Comparison of ENCODE assay signal across 1 cellular context in genomic region chr12:50084775-50085614, GRCh38.
TF ChIP-seq lines count a peak whose summit lies in the region.

Gene SMARCD1, plus strand, starts transcription at chr12:50085342. Its CDS starts 28 bp downstream, at chr12:50085370.

TF ChIP-seq in H1, 55 proteins besides CTCF, POLR2A, EP300 and RAD21:
- no peak for TF ChIP-seq NRF1 (IDR thresholded peaks at IDR 0.05; ENCODE audit: low read depth, low read length)
- 0 out of 2 replicates have a peak, but pooled peaks have one; percentile 17 for TF ChIP-seq ATF2 (IDR thresholded peaks at IDR 0.05; ENCODE audit: low read length)
- TF ChIP-seq RFX5 (IDR thresholded peaks at IDR 0.05; ENCODE audit: borderline replicate concordance, low read depth, low read length): peak; percentile 52; the same call in 1 of the 2 replicates
- peak; percentile 64 for TF ChIP-seq ASH2L (IDR thresholded peaks at IDR 0.05; ENCODE audit: low read length)
- no peak for TF ChIP-seq FOSL1 (IDR thresholded peaks at IDR 0.05; ENCODE audit: insufficient read depth, low read depth, low read length)
- TF ChIP-seq TAF7 (optimal IDR thresholded peaks at IDR 0.05; ENCODE audit: borderline replicate concordance, low read depth, low read length): peak; percentile 64
- no peak for TF ChIP-seq SP4 (IDR thresholded peaks at IDR 0.05; ENCODE audit: low read length)
- peak; percentile 69; the same call in 1 of the 2 replicates for TF ChIP-seq TBP (IDR thresholded peaks at IDR 0.05; ENCODE audit: low read depth, low read length)
- TF ChIP-seq KDM4A (IDR thresholded peaks at IDR 0.05; ENCODE audit: low read depth, low read length, severe bottlenecking): peak; percentile 25
- no peak; the same call in none of the 2 replicates for TF ChIP-seq POLR2AphosphoS5 (IDR thresholded peaks at IDR 0.05; ENCODE audit: low read depth, low read length)
- no peak for TF ChIP-seq GABPA (IDR thresholded peaks at IDR 0.05; ENCODE audit: borderline replicate concordance, insufficient read depth, low read length)
- TF ChIP-seq CHD1 (IDR thresholded peaks at IDR 0.05; ENCODE audit: low read depth, low read length): no peak
- no peak for TF ChIP-seq HDAC2 (IDR thresholded peaks at IDR 0.05; ENCODE audit: borderline replicate concordance in 1 of 2, low read depth in 2 of 2, low read length in 2 of 2)
- no peak for TF ChIP-seq SUZ12 (IDR thresholded peaks at IDR 0.05; ENCODE audit: low read length)
- TF ChIP-seq JUN (IDR thresholded peaks at IDR 0.05; ENCODE audit: low read depth, low read length): no peak
- no peak for TF ChIP-seq CEBPB (IDR thresholded peaks at IDR 0.05; ENCODE audit: low read depth, low read length)
- no peak for TF ChIP-seq JUND (IDR thresholded peaks at IDR 0.05; ENCODE audit: low read length)
- no peak for TF ChIP-seq SIRT6 (IDR thresholded peaks at IDR 0.05; ENCODE audit: low read length)
- TF ChIP-seq RBBP5 (IDR thresholded peaks at IDR 0.05; ENCODE audit: borderline replicate concordance, low read depth, low read length): 0 out of 2 replicates have a peak, but pooled peaks have one; percentile 86
- TF ChIP-seq NANOG (IDR thresholded peaks at IDR 0.05; ENCODE audit: insufficient read depth, low read depth, low read length, poor library complexity, severe bottlenecking): no peak
- TF ChIP-seq EGR1 (IDR thresholded peaks at IDR 0.05; ENCODE audit: borderline replicate concordance, low read depth, low read length): peak; percentile 89
- TF ChIP-seq SP1 (IDR thresholded peaks at IDR 0.05; ENCODE audit: low read depth, low read length): peak; percentile 37; the same call in 1 of the 2 replicates
- TF ChIP-seq USF2 (IDR thresholded peaks at IDR 0.05; ENCODE audit: low read length): no peak
- TF ChIP-seq TCF12 (IDR thresholded peaks at IDR 0.05; ENCODE audit: low read depth, low read length): no peak
- no peak for TF ChIP-seq CBX8 (IDR thresholded peaks at IDR 0.05; ENCODE audit: borderline replicate concordance, low read depth, low read length)
- TF ChIP-seq GTF2F1 (IDR thresholded peaks at IDR 0.05; ENCODE audit: borderline replicate concordance, low read depth, low read length): no peak; the same call in 1 of the 2 replicates
- no peak for TF ChIP-seq ZNF274 (IDR thresholded peaks at IDR 0.05; ENCODE audit: borderline replicate concordance, extremely low read depth, low read length)
- no peak; the same call in 1 of the 2 replicates for TF ChIP-seq CREB1 (IDR thresholded peaks at IDR 0.05)
- no peak for TF ChIP-seq KDM1A (IDR thresholded peaks at IDR 0.05; ENCODE audit: borderline replicate concordance, low read length)
- TF ChIP-seq HDAC6 (IDR thresholded peaks at IDR 0.05; ENCODE audit: low read depth, low read length): no peak
- no peak for TF ChIP-seq CHD2 (IDR thresholded peaks at IDR 0.05; ENCODE audit: low read length)
- no peak for TF ChIP-seq KDM5A (IDR thresholded peaks at IDR 0.05; ENCODE audit: low read length)
- no peak for TF ChIP-seq TEAD4 (IDR thresholded peaks at IDR 0.05; ENCODE audit: low read depth, low read length)
- peak; percentile 86 for TF ChIP-seq TAF1 (IDR thresholded peaks at IDR 0.05; ENCODE audit: low read depth, low read length)
- no peak for TF ChIP-seq MAFK (IDR thresholded peaks at IDR 0.05; ENCODE audit: low read depth, low read length)
- 0 out of 2 replicates have a peak, but pooled peaks have one; percentile 4 for TF ChIP-seq SRF (IDR thresholded peaks at IDR 0.05; ENCODE audit: low read depth, low read length)
- peak; percentile 57 to 92; a peak in 2 of 4 replicates for TF ChIP-seq SIN3A (conservative IDR thresholded peaks at IDR 0.05 in 1 of 2, IDR thresholded peaks at IDR 0.05 in 1 of 2; ENCODE audit: low read depth in 1 of 2, low read length in 2 of 2)
- no peak for TF ChIP-seq BACH1 (IDR thresholded peaks at IDR 0.05; ENCODE audit: low read length)
- TF ChIP-seq CTBP2 (IDR thresholded peaks at IDR 0.05; ENCODE audit: borderline replicate concordance, insufficient read depth, insufficient read length, low read length): no peak
- TF ChIP-seq SAP30 (IDR thresholded peaks at IDR 0.05; ENCODE audit: insufficient read depth, insufficient replicate concordance, low read length): no peak
- TF ChIP-seq ATF3 (IDR thresholded peaks at IDR 0.05; ENCODE audit: insufficient read depth, low read depth, low read length): no peak
- no peak for TF ChIP-seq RNF2 (IDR thresholded peaks at IDR 0.05; ENCODE audit: borderline replicate concordance, low read depth, low read length, missing control alignments, poor library complexity, severe bottlenecking)
- TF ChIP-seq SP2 (IDR thresholded peaks at IDR 0.05; ENCODE audit: low read length): peak; percentile 97
- 0 out of 2 replicates have a peak, but pooled peaks have one; percentile 9 for TF ChIP-seq E2F6 (IDR thresholded peaks at IDR 0.05)
- TF ChIP-seq BRCA1 (IDR thresholded peaks at IDR 0.05; ENCODE audit: low read depth, low read length): no peak
- no peak for TF ChIP-seq BCL11A (IDR thresholded peaks at IDR 0.05; ENCODE audit: low read depth in 2 of 2, low read length in 2 of 2)
- TF ChIP-seq POU5F1 (IDR thresholded peaks at IDR 0.05; ENCODE audit: low read depth, low read length): no peak
- TF ChIP-seq RXRA (IDR thresholded peaks at IDR 0.05; ENCODE audit: insufficient read depth, low read depth, low read length): peak; percentile 27; the same call in 1 of the 2 replicates
- TF ChIP-seq MAX (IDR thresholded peaks at IDR 0.05): peak; percentile 58; the same call in 1 of the 2 replicates
- peak; percentile 99 for TF ChIP-seq PHF8 (conservative IDR thresholded peaks at IDR 0.05; ENCODE audit: low read depth, low read length)
- no peak for TF ChIP-seq SIX5 (IDR thresholded peaks at IDR 0.05; ENCODE audit: low read depth, low read length)
- peak; percentile 88 for TF ChIP-seq YY1 (IDR thresholded peaks at IDR 0.05; ENCODE audit: low read depth, low read length)
- no peak for TF ChIP-seq CBX5 (IDR thresholded peaks at IDR 0.05; ENCODE audit: low read depth, low read length)
- TF ChIP-seq CHD7 (IDR thresholded peaks at IDR 0.05; ENCODE audit: insufficient replicate concordance, low read length): no peak
- no peak for TF ChIP-seq EZH2 (IDR thresholded peaks at IDR 0.05; ENCODE audit: low read depth, low read length, severe bottlenecking)
